In the genomic region with DNA sequence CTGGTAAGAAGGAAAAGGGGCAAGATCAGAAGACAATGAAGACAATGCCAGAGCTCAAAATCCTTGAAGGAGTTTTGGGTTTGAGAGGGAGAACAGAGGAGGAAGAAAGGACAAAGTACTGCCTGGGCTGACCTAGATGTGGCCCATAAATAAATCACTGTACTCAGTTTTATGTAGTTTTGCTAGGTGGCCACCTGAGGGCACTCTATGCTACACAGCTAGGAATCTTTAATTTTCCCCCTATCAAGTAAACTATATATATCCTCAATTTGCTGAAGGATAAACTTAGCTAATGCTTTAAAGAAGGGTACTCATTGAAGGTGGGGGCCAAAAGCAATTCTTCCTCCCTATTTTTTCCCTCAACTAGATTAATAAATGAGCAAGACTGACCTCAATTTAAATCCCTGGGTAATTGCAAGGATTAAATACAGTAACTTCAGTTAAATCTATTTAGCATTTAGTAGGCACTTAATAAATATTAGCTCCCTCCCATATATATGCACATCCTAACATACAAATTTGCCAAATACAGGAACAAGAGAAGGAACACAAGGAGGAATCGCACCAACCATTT, we compare ENCODE assay signal across 8 cellular contexts.
DNase-seq lines count a peak whose midpoint lies in the region; ATAC-seq and TF ChIP-seq lines count a peak whose summit lies in the region.

No MANE protein-coding gene starts in this region.

- 56 to 59% methylated on average over 1 of the region's 1 CpG for WGBS in body of pancreas, 2 donors
- 50% methylated on average over 1 of the region's 1 CpG for WGBS in suprapubic skin

- ATAC-seq in GM18909 (IDR thresholded peaks at IDR 0.05; ENCODE audit: poor library complexity, unreplicated experiment) (peak; percentile 73), HG03095 (IDR thresholded peaks at IDR 0.05; ENCODE audit: unreplicated experiment) (peak; percentile 63), body of pancreas (peak; percentile 81)

- H3K9me3 ChIP-seq in body of pancreas (no peaks in the 10 kb centered on the region), suprapubic skin (no peaks in the 10 kb centered on the region)

- TF ChIP-seq CTCF in body of pancreas (IDR thresholded peaks at IDR 0.05) (peak; percentile 28 to 65 (median 50)), kidney epithelial cell (IDR thresholded peaks at IDR 0.05; ENCODE audit: insufficient read depth, low read length, poor library complexity, severe bottlenecking) (peak; percentile 68), suprapubic skin (IDR thresholded peaks at IDR 0.05) (peak in 1 of 2 donors; percentile 51)

- H3K27me3 ChIP-seq in body of pancreas (no peaks in the 10 kb centered on the region), kidney epithelial cell (ENCODE audit: control insufficient read depth, insufficient read depth, low read length) (no peaks in the 10 kb centered on the region), suprapubic skin (no peaks in the 10 kb centered on the region)

- H3K4me3 ChIP-seq in body of pancreas (no peak overlapping the region), kidney epithelial cell (ENCODE audit: low read depth, low read length) (no peak overlapping the region), suprapubic skin (peak overlapping the region; percentile 8)

- TF ChIP-seq POLR2A in body of pancreas (IDR thresholded peaks at IDR 0.05) (no peak), suprapubic skin (IDR thresholded peaks at IDR 0.05) (no peak)

- peaks cover 6% of the 10 kb centered on the region for H3K4me1 ChIP-seq in body of pancreas
- H3K4me1 ChIP-seq in suprapubic skin, result peaks cover 7% of the 10 kb centered on the region

- peak; percentile 20 for DNase-seq in DMS153 (lab: John Stamatoyannopoulos, UW)
- DNase-seq in NCI-H2227 (lab: John Stamatoyannopoulos, UW; ENCODE audit: unreplicated experiment), result peak; percentile 28
- DNase-seq in body of pancreas, result peak; percentile 25 to 40 (median 29)
- no peak for DNase-seq in kidney epithelial cell (ENCODE audit: low read depth)
- no peak for DNase-seq in suprapubic skin (ENCODE audit: low spot score in 2 of 2)
- DNase-seq in activated CD4-positive, CD25-positive, alpha-beta regulatory T cell (lab: John Stamatoyannopoulos, UW), result no peak

- no peaks in the 10 kb centered on the region for H3K36me3 ChIP-seq in body of pancreas (replicated peaks in 1 of 2; ENCODE audit: insufficient read depth in 1 of 2, low read depth in 2 of 2)
- no peaks in the 10 kb centered on the region for H3K36me3 ChIP-seq in kidney epithelial cell (ENCODE audit: control insufficient read depth, insufficient read depth, low read length)
- H3K36me3 ChIP-seq in suprapubic skin, result no peaks in the 10 kb centered on the region

- H3K27ac ChIP-seq in body of pancreas (no peak overlapping the region), suprapubic skin (no peak overlapping the region)

- no peak for TF ChIP-seq EP300 in suprapubic skin (IDR thresholded peaks at IDR 0.05)

- intact Hi-C loops in body of pancreas (cut with DNase I), result no loop called here

Comparison
In these comparisons a context has a peak if more than half of its experiments do, and no peak if none do; other contexts are left out.
1. DNase-seq: peak in DMS153 (single experiment), NCI-H2227 (single experiment) and body of pancreas (4 of 4); none in kidney epithelial cell (single experiment), suprapubic skin (0 of 2) and activated CD4-positive, CD25-positive, alpha-beta regulatory T cell (0 of 4).
2. Peak in every context shown above with its lines, with median percentiles within 50 percentile points of each other: ATAC-seq.